ENCODE assay signal across 36 cellular contexts in the genomic region with DNA sequence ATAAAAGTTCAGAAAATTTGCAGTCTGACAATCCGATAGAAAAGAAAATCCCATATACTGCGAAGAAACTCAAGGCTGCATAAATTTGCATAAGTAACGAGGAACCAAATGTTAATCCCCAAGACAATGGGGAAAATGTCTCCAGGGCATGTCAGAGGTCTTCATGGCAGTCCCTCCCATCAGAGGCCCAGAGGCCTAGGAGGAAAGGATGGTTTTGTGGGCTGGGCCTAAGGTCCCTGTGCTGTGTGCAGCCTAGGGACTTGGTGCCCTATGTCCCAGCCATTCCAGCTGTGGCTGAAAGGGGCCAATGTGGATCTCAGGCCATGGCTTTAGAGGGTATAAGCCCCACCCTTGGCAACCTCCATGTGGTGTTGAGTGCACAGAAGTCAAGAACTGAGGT. TPM values are rescaled to one million over a fixed set of nuclear protein-coding genes. Genes with fewer than 3 reads are reported as not detected.
"Had no signal": no experiment of that assay in that cellular context is flagged by ENCODE, and none has a peak within 500 bp of the region (broad histone marks: within the 10 kb centered on the region; RNA-seq: fewer than 3 reads in every experiment).

No MANE protein-coding gene starts in this region.

- H3K9me3 ChIP-seq: adrenal gland, ascending aorta, body of pancreas, breast epithelium had no signal

- H3K36me3 ChIP-seq: adrenal gland, ascending aorta, brain microvascular endothelial cell, breast epithelium, cardiac muscle cell had no signal

- H3K4me1 ChIP-seq: adrenal gland, ascending aorta, body of pancreas, breast epithelium had no signal

- DNase-seq: activated effector memory CD4-positive, alpha-beta T cell treated with anti-CD3 and anti-CD28 coated beads, Interleukin-2, amount 50 U/mL, for 16 hours; activated effector memory CD4-positive, alpha-beta T cell treated with Interleukin-2 at 50 U/mL for 16 hours; activated gamma-delta T cell; activated gamma-delta T cell treated with Interleukin-2 at 50 U/mL for 16 hours; activated naive CD4-positive, alpha-beta T cell; activated naive CD4-positive, alpha-beta T cell treated with anti-CD3 and anti-CD28 coated beads for 36 hours; activated naive CD4-positive, alpha-beta T cell treated with anti-CD3 and anti-CD28 coated beads, Interleukin-2, amount 10 ng/mL, durations not matched to agents 7 days and 5 days; activated naive CD4-positive, alpha-beta T cell treated with anti-CD3 and anti-CD28 coated beads, Interleukin-2, amount 50 U/mL, for 16 hours; activated naive CD4-positive, alpha-beta T cell treated with Interleukin-2 at 50 U/mL for 16 hours; activated naive CD8-positive, alpha-beta T cell treated with anti-CD3 and anti-CD28 coated beads for 36 hours; activated naive CD8-positive, alpha-beta T cell treated with anti-CD3 and anti-CD28 coated beads, Interleukin-2, amount 10 ng/mL, durations not matched to agents 7 days and 5 days; activated naive CD8-positive, alpha-beta T cell treated with anti-CD3 and anti-CD28 coated beads, Interleukin-2, amount 50 U/mL, for 24 hours; activated T-cell treated with anti-CD3 and anti-CD28 coated beads, Interleukin-2, amount 50 U/mL, for 24 hours; activated T-cell treated with anti-CD3 and anti-CD28 coated beads, Interleukin-2, amount 50 U/mL, for 4 hours; activated T-cell treated with anti-CD3 and anti-CD28 coated beads, Interleukin-2, amount 50 U/mL, for 48 hours; activated T-cell treated with anti-CD3 and anti-CD28 coated beads, Interleukin-2, amount 50 U/mL, for 72 hours; amniotic stem cell; amygdala; anterior cingulate cortex; aorta; body of pancreas; brain microvascular endothelial cell; caudate nucleus; central memory CD4-positive, alpha-beta T cell; cerebellar nuclear complex had no signal

- H3K4me3 ChIP-seq: adrenal gland, ascending aorta, body of pancreas, breast epithelium, cardiac muscle cell had no signal

- ATAC-seq: activated naive CD4-positive, alpha-beta T cell treated with anti-CD3 and anti-CD28 coated beads, Interleukin-2, amount 50 U/mL, for 72 hours; activated naive CD8-positive, alpha-beta T cell treated with anti-CD3 and anti-CD28 coated beads, Interleukin-2, amount 50 U/mL, for 24 hours; activated T-cell treated with anti-CD3 and anti-CD28 coated beads, Interleukin-2, amount 50 U/mL, for 4 hours; activated T-cell treated with anti-CD3 and anti-CD28 coated beads, Interleukin-2, amount 50 U/mL, for 72 hours; activated T-helper 17 cell treated with anti-CD3 and anti-CD28 coated beads, Interleukin-2, amount 50 U/mL, for 72 hours; body of pancreas had no signal

- H3K27ac ChIP-seq: adrenal gland, ascending aorta, body of pancreas, brain microvascular endothelial cell, breast epithelium, cardiac muscle cell had no signal

- H3K27me3 ChIP-seq: adrenal gland, ascending aorta, body of pancreas, brain microvascular endothelial cell, breast epithelium, cardiac muscle cell had no signal

RNA-seq across cellular contexts. Expression of gene CCR4, which starts 21.3 kb away (rescaled TPM):
- total RNA-seq: astrocyte, body of pancreas, bronchial epithelial cell, cardiac muscle cell, cardiac septum, cerebellum, chondrocyte had no signal
- polyA plus RNA-seq: aorta, cardiac muscle cell had no signal
